ENCODE assay signal across 8 cellular contexts in the genomic region with DNA sequence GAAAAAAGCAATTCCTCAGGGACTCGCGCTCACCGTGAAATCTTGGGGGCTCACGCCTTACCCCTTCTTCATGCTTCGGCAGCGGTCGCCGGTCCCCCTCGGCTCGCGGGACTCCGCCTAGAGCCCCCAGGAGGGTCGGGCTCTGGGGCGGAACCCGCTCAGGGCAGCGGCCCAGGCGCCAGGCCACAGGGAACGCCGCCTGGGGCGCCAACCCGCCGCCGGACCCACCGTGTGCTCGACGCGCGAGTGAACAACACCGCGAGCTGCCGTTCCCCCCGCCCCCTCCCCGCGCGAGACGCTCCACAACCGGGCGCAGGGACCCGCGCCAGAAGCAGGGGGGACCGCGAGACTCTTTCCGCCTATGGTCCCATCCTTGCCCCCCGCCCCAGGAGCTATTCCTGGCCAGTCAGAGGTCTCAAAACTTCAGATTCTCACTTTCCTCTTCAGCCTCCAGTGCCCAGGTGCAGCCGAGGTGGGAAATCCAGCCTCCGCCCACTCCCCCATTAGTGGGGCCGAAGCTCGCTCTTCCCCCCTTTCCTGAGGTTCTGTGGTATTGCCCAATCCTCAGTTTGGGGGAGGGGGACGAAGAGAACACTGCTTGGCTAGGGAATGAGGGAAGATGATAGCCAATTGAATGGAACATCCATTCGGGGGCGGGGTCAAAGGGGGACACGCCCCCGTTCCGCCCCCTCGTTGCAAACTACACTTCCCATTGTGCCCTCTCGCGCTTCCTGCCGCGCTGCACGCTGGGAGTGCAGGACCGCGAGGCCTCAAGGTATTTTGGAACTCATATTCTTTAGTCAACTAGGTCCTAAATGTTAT. TPM values are rescaled to one million over a fixed set of nuclear protein-coding genes. Genes with fewer than 3 reads are reported as not detected.
DNase-seq lines count a peak whose midpoint lies in the region; ATAC-seq lines count a peak whose summit lies in the region.

A gene (minus strand): TSS at position 265 of the 822 bp plus-strand sequence. CDS start 52,069 bp downstream, outside the sequence.

- ATAC-seq in HG02588 (IDR thresholded peaks at IDR 0.05; ENCODE audit: unreplicated experiment): peak; percentile 91

- DNase-seq in GM03348 (ENCODE audit: low spot score) (peak; percentile 96), NCI-H1048 (lab: John Stamatoyannopoulos, UW) (peak; percentile 89), SK-N-MC (ENCODE audit: low read depth, low spot score) (peak; percentile 96), glomerular endothelial cell (ENCODE audit: extremely low read depth, low read depth, low spot score) (peak; percentile 85), nucleus accumbens (lab: John Stamatoyannopoulos, UW) (peak; percentile 72 to 98 (median 93)), superior temporal gyrus (ENCODE audit: extremely low spot score) (peak; percentile 98)

- H3K9me3 Mint-ChIP-seq in activated naive CD4-positive, alpha-beta T cell treated with anti-CD3 and anti-CD28 coated beads, Interleukin-2, amount 50 U/mL, for 24 hours: no peaks in the 10 kb centered on the region

- H3K27ac ChIP-seq in SK-N-MC: peak within 1 kb of the TSS; percentile 97

- peaks cover 10% of the 10 kb centered on the region for H3K27me3 Mint-ChIP-seq in activated naive CD4-positive, alpha-beta T cell treated with anti-CD3 and anti-CD28 coated beads, Interleukin-2, amount 50 U/mL, for 24 hours

- H3K9me3 ChIP-seq in SK-N-MC (ENCODE audit: low read depth, low read length): no peaks in the 10 kb centered on the region

- H3K4me1 Mint-ChIP-seq in activated naive CD4-positive, alpha-beta T cell treated with anti-CD3 and anti-CD28 coated beads, Interleukin-2, amount 50 U/mL, for 24 hours: peaks cover 5% of the 10 kb centered on the region

- H3K4me3 ChIP-seq in SK-N-MC: peak within 1 kb of the TSS; percentile 99

- no peaks in the 10 kb centered on the region for H3K36me3 Mint-ChIP-seq in activated naive CD4-positive, alpha-beta T cell treated with anti-CD3 and anti-CD28 coated beads, Interleukin-2, amount 50 U/mL, for 24 hours

- H3K27ac Mint-ChIP-seq in activated naive CD4-positive, alpha-beta T cell treated with anti-CD3 and anti-CD28 coated beads, Interleukin-2, amount 50 U/mL, for 24 hours: peak within 1 kb of the TSS; percentile 14

- peaks cover 13% of the 10 kb centered on the region for H3K36me3 ChIP-seq in SK-N-MC (ENCODE audit: insufficient read depth, low read length)

- H3K4me3 Mint-ChIP-seq in activated naive CD4-positive, alpha-beta T cell treated with anti-CD3 and anti-CD28 coated beads, Interleukin-2, amount 50 U/mL, for 24 hours: peak within 1 kb of the TSS; percentile 82

- H3K9ac ChIP-seq in SK-N-MC (ENCODE audit: insufficient read length): peak within 1 kb of the TSS; percentile 97

RNA-seq across cellular contexts. Expression of the gene that starts here (rescaled TPM):
- 25.6 and 30.4 TPM in 2 replicates for total RNA-seq in glomerular endothelial cell

Comparison
In these comparisons a context has a peak if more than half of its experiments do, and no peak if none do; other contexts are left out.
1. Peak in every context shown above with its lines: DNase-seq, ATAC-seq, H3K4me3 ChIP-seq and H3K27ac ChIP-seq.